In the genomic region with DNA sequence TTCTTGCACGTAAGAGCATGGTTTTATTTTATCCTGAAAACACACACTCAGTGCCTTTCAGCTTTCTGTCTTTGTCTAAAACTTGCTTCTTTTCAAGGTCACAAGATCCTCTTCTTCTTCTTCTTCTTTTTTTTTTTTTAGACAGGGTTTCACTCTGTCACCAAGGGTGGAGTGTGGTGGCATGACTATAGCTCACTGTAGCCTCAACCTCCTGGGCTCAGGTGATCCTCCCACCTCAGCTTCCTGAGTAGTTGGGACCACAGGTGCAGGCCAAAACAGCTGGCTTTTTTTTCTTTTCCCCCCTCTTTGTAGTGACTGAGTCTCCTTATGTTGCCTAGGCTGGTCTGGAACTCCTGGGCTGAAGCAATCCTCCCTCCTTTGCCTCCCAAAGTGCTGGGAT, we compare ENCODE assay signal across 17 cellular contexts.
"Had no signal": no experiment of that assay in that cellular context is flagged by ENCODE, and none has a peak within 500 bp of the region (broad histone marks: within the 10 kb centered on the region; RNA-seq: fewer than 3 reads in every experiment).

No MANE protein-coding gene starts in this region.

- ATAC-seq: activated CD8-positive, alpha-beta memory T cell treated with anti-CD3 and anti-CD28 coated beads, Interleukin-2, amount 10 ng/mL, durations not matched to agents 7 days and 5 days; effector memory CD8-positive, alpha-beta T cell; lower lobe of right lung; stimulated activated effector memory CD8-positive, alpha-beta T cell treated with anti-CD3 and anti-CD28 coated beads, Interleukin-12 subunit alpha, Interleukin-12 subunit beta, amount 100 ng/mL, for 72 hours had no signal

- H3K27ac ChIP-seq: breast epithelium, epithelial cell of prostate, lower lobe of right lung, neutrophil had no signal

- H3K4me1 ChIP-seq: breast epithelium had no signal

- DNase-seq: activated CD4-positive, CD25-positive, alpha-beta regulatory T cell treated with anti-CD3 and anti-CD28 coated beads, Interleukin-2, amount 50 U/mL, for 72 hours; activated CD8-positive, alpha-beta memory T cell treated with anti-CD3 and anti-CD28 coated beads, Interleukin-2, amount 10 ng/mL, durations not matched to agents 7 days and 5 days; activated effector memory CD4-positive, alpha-beta T cell treated with Interleukin-2 at 50 U/mL for 16 hours; activated T-cell treated with anti-CD3 and anti-CD28 coated beads, Interleukin-2, amount 50 U/mL, for 1 hour; anterior cingulate cortex; dermis blood vessel endothelial cell; effector memory CD8-positive, alpha-beta T cell; head of caudate nucleus; immature natural killer cell; lower lobe of right lung; midbrain; retina; T1000 had no signal

- H3K4me3 ChIP-seq: breast epithelium, lower lobe of right lung had no signal

- H3K36me3 ChIP-seq: breast epithelium, lower lobe of right lung, neutrophil had no signal

- H3K9me3 ChIP-seq: breast epithelium, lower lobe of right lung, neutrophil had no signal

- H3K9me3 Mint-ChIP-seq: effector memory CD8-positive, alpha-beta T cell; immature natural killer cell; stimulated activated effector memory CD8-positive, alpha-beta T cell treated with anti-CD3 and anti-CD28 coated beads, Interleukin-12 subunit alpha, Interleukin-12 subunit beta, amount 100 ng/mL, for 72 hours had no signal

- H3K4me3 Mint-ChIP-seq: activated CD8-positive, alpha-beta memory T cell treated with anti-CD3 and anti-CD28 coated beads, Interleukin-2, amount 10 ng/mL, durations not matched to agents 7 days and 5 days; effector memory CD8-positive, alpha-beta T cell; stimulated activated effector memory CD8-positive, alpha-beta T cell treated with anti-CD3 and anti-CD28 coated beads, Interleukin-12 subunit alpha, Interleukin-12 subunit beta, amount 100 ng/mL, for 72 hours had no signal

- H3K27ac Mint-ChIP-seq: activated CD8-positive, alpha-beta memory T cell treated with anti-CD3 and anti-CD28 coated beads, Interleukin-2, amount 10 ng/mL, durations not matched to agents 7 days and 5 days; immature natural killer cell; stimulated activated effector memory CD8-positive, alpha-beta T cell treated with anti-CD3 and anti-CD28 coated beads, Interleukin-12 subunit alpha, Interleukin-12 subunit beta, amount 100 ng/mL, for 72 hours had no signal

- H3K27me3 ChIP-seq: breast epithelium, neutrophil had no signal
